9 cellular contexts compared by ENCODE assay signal in genomic region chr18:55268146-55268545, GRCh38.
DNase-seq lines count a peak whose midpoint lies in the region; ATAC-seq and TF ChIP-seq lines count a peak whose summit lies in the region.
"Had no signal": no experiment of that assay in that cellular context is flagged by ENCODE, and none has a peak within 500 bp of the region (broad histone marks: within the 10 kb centered on the region; RNA-seq: fewer than 3 reads in every experiment).

No MANE protein-coding gene starts in this region.

- H3K9me3 ChIP-seq in heart right ventricle, result no peaks in the 10 kb centered on the region

- WGBS in heart right ventricle, 2 donors, result 39 to 50% methylated on average over 1 of the region's 1 CpG

- no peak for DNase-seq in heart right ventricle
- no peak for DNase-seq in Right ventricle myocardium superior
- peak; percentile 82 for DNase-seq in RPMI8226
- DNase-seq in type B pancreatic cell (ENCODE audit: extremely low spot score, unreplicated experiment), result no peak
- DNase-seq in NK-92 (lab: John Stamatoyannopoulos, UW; ENCODE audit: unreplicated experiment), result no peak
- no peak for DNase-seq in amniotic stem cell (lab: John Stamatoyannopoulos, UW)
- DNase-seq in stimulated activated CD4-positive, alpha-beta T cell treated with anti-CD3 and anti-CD28 coated beads, Interleukin-4, amount 100 ng/mL, for 4 hours, result no peak
- DNase-seq: kidney had no signal

- H3K9me3 Mint-ChIP-seq in type B pancreatic cell, result peaks cover 4% of the 10 kb centered on the region

- H3K27me3 ChIP-seq in heart right ventricle, result no peaks in the 10 kb centered on the region

- peaks cover 58% of the 10 kb centered on the region for H3K36me3 Mint-ChIP-seq in type B pancreatic cell

- H3K4me1 Mint-ChIP-seq in type B pancreatic cell (ENCODE audit: unreplicated experiment), result peaks cover 46% of the 10 kb centered on the region

- H3K27me3 Mint-ChIP-seq in type B pancreatic cell, result no peaks in the 10 kb centered on the region

- peak overlapping the region; percentile 64 for H3K27ac Mint-ChIP-seq in type B pancreatic cell

- H3K4me3 Mint-ChIP-seq in type B pancreatic cell, result no peak overlapping the region

- intact Hi-C loops in heart right ventricle (cut with DNase I), result loop anchor here in 5 of 10 donors (1.0 to 10.0 kb wide), 3 partner anchors 8 to 57 kb away; no protein-coding TSS in a partner anchor
- intact Hi-C loops in Right ventricle myocardium superior (cut with DNase I), result no loop called here

- no peak overlapping the region for H3K4me3 ChIP-seq in heart right ventricle

- ATAC-seq in heart right ventricle, result no peak
- ATAC-seq in Right ventricle myocardium superior (ENCODE audit: poor library complexity), result no peak
- ATAC-seq in HG02885 (IDR thresholded peaks at IDR 0.05; ENCODE audit: poor library complexity, unreplicated experiment), result peak; percentile 74

- H3K4me1 ChIP-seq in heart right ventricle, result peaks cover 0 to 79% (median 58%) of the 10 kb centered on the region in 9 donors

- peak overlapping the region in 6 of 10 donors; percentile 0 to 76 (median 18) for H3K27ac ChIP-seq in heart right ventricle

- no peak for TF ChIP-seq CTCF in heart right ventricle (IDR thresholded peaks at IDR 0.05)
- no peak for TF ChIP-seq CTCF in type B pancreatic cell (conservative IDR thresholded peaks at IDR 0.05)

- H3K36me3 ChIP-seq in heart right ventricle, result peaks cover 0 to 95% (median 12%) of the 10 kb centered on the region in 9 donors
